In genomic region chr11:74288161-74288560, GRCh38 we compare ENCODE assay signal across 10 cellular contexts. TPM values are rescaled to one million over a fixed set of nuclear protein-coding genes. Genes with fewer than 3 reads are reported as not detected.
DNase-seq lines count a peak whose midpoint lies in the region; ATAC-seq and TF ChIP-seq lines count a peak whose summit lies in the region.
"Had no signal": no experiment of that assay in that cellular context is flagged by ENCODE, and none has a peak within 500 bp of the region (broad histone marks: within the 10 kb centered on the region; RNA-seq: fewer than 3 reads in every experiment).

No MANE protein-coding gene starts in this region.

- H3K27me3 ChIP-seq in left ventricle myocardium inferior (ENCODE audit: low read depth), result no peaks in the 10 kb centered on the region
- H3K27me3 ChIP-seq in gastroesophageal sphincter, result no peaks in the 10 kb centered on the region
- H3K27me3 ChIP-seq in aorta (ENCODE audit: control insufficient read depth in 1 of 2, insufficient read depth in 2 of 2, low read length in 1 of 2), result no peaks in the 10 kb centered on the region

- DNase-seq in left ventricle myocardium superior, result no peak
- DNase-seq in left ventricle myocardium inferior, result no peak
- peak; percentile 58 for DNase-seq in T1000 (lab: John Stamatoyannopoulos, UW)
- no peak for DNase-seq in aorta
- DNase-seq in NCI-H748 treated with DMSO at 0.1 percent for 48 hours (lab: John Stamatoyannopoulos, UW), result no peak
- DNase-seq in caudate nucleus (lab: John Stamatoyannopoulos, UW), result no peak
- no peak for DNase-seq in GF-D8 (lab: John Stamatoyannopoulos, UW)

- no peak for TF ChIP-seq EP300 in gastroesophageal sphincter (IDR thresholded peaks at IDR 0.05)

- H3K9me3 ChIP-seq in left ventricle myocardium inferior (replicated peaks) (no peaks in the 10 kb centered on the region), gastroesophageal sphincter (no peaks in the 10 kb centered on the region), aorta (ENCODE audit: control insufficient read depth, low read length) (no peaks in the 10 kb centered on the region)

- TF ChIP-seq POLR2A in gastroesophageal sphincter (IDR thresholded peaks at IDR 0.05), result no peak

- intact Hi-C loops in left ventricle myocardium superior (cut with micrococcal nuclease) (no loop called here), left ventricle myocardium inferior (cut with micrococcal nuclease) (no loop called here), aorta (cut with DNase I) (no loop called here)

- H3K36me3 ChIP-seq in left ventricle myocardium inferior (no peaks in the 10 kb centered on the region), gastroesophageal sphincter (no peaks in the 10 kb centered on the region), aorta (ENCODE audit: control insufficient read depth in 1 of 2, insufficient read depth in 2 of 2, low read length in 1 of 2) (no peaks in the 10 kb centered on the region)

- H3K4me3 ChIP-seq in left ventricle myocardium inferior (no peak overlapping the region), gastroesophageal sphincter (no peak overlapping the region), aorta (ENCODE audit: low read length in 2 of 2) (no peak overlapping the region)

- ATAC-seq in left ventricle myocardium superior, result peak; percentile 39
- ATAC-seq in gastroesophageal sphincter, result peak; percentile 80
- ATAC-seq in aorta (ENCODE audit: low FRiP score), result peak; percentile 69

- H3K27ac ChIP-seq in left ventricle myocardium inferior (replicated peaks), result no peak overlapping the region
- H3K27ac ChIP-seq in gastroesophageal sphincter, result peak overlapping the region in 1 of 4 donors; percentile 34
- H3K27ac ChIP-seq in aorta (ENCODE audit: low read depth in 1 of 2, low read length in 2 of 2), result no peak overlapping the region
- no peak overlapping the region for H3K27ac ChIP-seq in caudate nucleus (ENCODE audit: low read depth, low read length)

- TF ChIP-seq CTCF in left ventricle myocardium inferior (IDR thresholded peaks at IDR 0.05; ENCODE audit: borderline replicate concordance) (no peak), gastroesophageal sphincter (IDR thresholded peaks at IDR 0.05) (no peak)

- H3K4me1 ChIP-seq in left ventricle myocardium inferior, result no peaks in the 10 kb centered on the region
- peaks cover 0 to 14% (median 0%) of the 10 kb centered on the region in 3 donors for H3K4me1 ChIP-seq in gastroesophageal sphincter
- H3K4me1 ChIP-seq in aorta (ENCODE audit: control insufficient read depth in 1 of 2, insufficient read depth in 2 of 2, low read length in 2 of 2), result peaks cover 0 to 2% of the 10 kb centered on the region in 2 donors

- WGBS in gastroesophageal sphincter (ENCODE audit: low coverage in 1 of 2), 2 donors, result 18% methylated on average over 1 of the region's 1 CpG; no CpG with 5 or more reads in 1 of the 2 donors
- 10 to 25% methylated on average over 1 of the region's 1 CpG for WGBS in aorta, 2 donors

RNA-seq across cellular contexts. Expression of gene P4HA3, which starts 23.3 kb away (rescaled TPM):
- total RNA-seq in left ventricle myocardium superior, result 0.17 TPM
- 0.16 TPM for total RNA-seq in left ventricle myocardium inferior
- 1 to 10 TPM in 1 of 4 donors, under 1 TPM in 2, not detected in 1; 0.69 to 2.9 (median 0.94) TPM for total RNA-seq in gastroesophageal sphincter
- 1 to 10 TPM; 3.1 to 5.8 TPM for total RNA-seq in aorta
- polyA plus RNA-seq in aorta, result 10 to 100 TPM in 1 of 2 donors, under 1 TPM in 1; 0.75 to 13.8 TPM
- total RNA-seq: activated CD8-positive, alpha-beta memory T cell treated with anti-CD3 and anti-CD28 coated beads for 36 hours; neural crest cell had no signal
